Comparison of ENCODE assay signal across 8 cellular contexts in genomic region chr1:205749826-205750682, GRCh38. TPM values are rescaled to one million over a fixed set of nuclear protein-coding genes. Genes with fewer than 3 reads are reported as not detected.
DNase-seq lines count a peak whose midpoint lies in the region; ATAC-seq and TF ChIP-seq lines count a peak whose summit lies in the region.

NUCKS1 (minus strand) TSS chr1:205750182; CDS start chr1:205749973, 209 bp downstream.

- CTCF ChIA-PET in AG04450 (lab: Charles Lee) = no interaction called here
- CTCF ChIA-PET in WTC11 (lab: Charles Lee) = interaction anchor here (1.0 to 1.1 kb wide), 3 partner anchors 38 to 227 kb away, joined by 3 to 10 read pairs (median 4); no protein-coding TSS in a partner anchor

- peak within 1 kb of the TSS; percentile 88 for H3K4me3 ChIP-seq in AG04450 (ENCODE audit: low read depth, low read length)
- peak within 1 kb of the TSS; percentile 74 to 80 for H3K4me3 ChIP-seq in cardiac fibroblast (replicated peaks in 1 of 2; ENCODE audit: low read depth in 2 of 2, low read length in 2 of 2)
- H3K4me3 ChIP-seq in smooth muscle cell = peak within 1 kb of the TSS; percentile 78

- H3K9me3 ChIP-seq in AG04450 (ENCODE audit: control insufficient read depth, insufficient read depth, low read length) (no peaks in the 10 kb centered on the region), smooth muscle cell (replicated peaks; ENCODE audit: low read depth) (no peaks in the 10 kb centered on the region)

- no peaks in the 10 kb centered on the region for H3K36me3 ChIP-seq in smooth muscle cell (ENCODE audit: low read depth)

- H3K27me3 Mint-ChIP-seq in WTC11 (ENCODE audit: low read depth) = no peaks in the 10 kb centered on the region; the same call in 1 of the 2 replicates

- H3K27me3 ChIP-seq in AG04450 (ENCODE audit: control insufficient read depth, insufficient read depth, low read length) = peaks cover 2% of the 10 kb centered on the region
- peaks cover 10% of the 10 kb centered on the region for H3K27me3 ChIP-seq in smooth muscle cell (ENCODE audit: low read depth)

- H3F3A ChIP-seq in smooth muscle cell (ENCODE audit: low read depth) = no peaks in the 10 kb centered on the region

- H3K27ac ChIP-seq in AG04450 (ENCODE audit: low read depth, low read length) = peak within 1 kb of the TSS; percentile 91
- H3K27ac ChIP-seq in smooth muscle cell (ENCODE audit: low read depth) = peak within 1 kb of the TSS; percentile 84

- peaks cover 42% of the 10 kb centered on the region for H3K4me1 Mint-ChIP-seq in WTC11

- H3K4me3 Mint-ChIP-seq in WTC11 = peak within 1 kb of the TSS; percentile 97

- DNase-seq in AG04450 (ENCODE audit: low read depth, low spot score) (peak; percentile 99), NCI-H226 (peak; percentile 97), WTC11 (ENCODE audit: low spot score) (peak; percentile 99), cardiac fibroblast (ENCODE audit: low read depth in 2 of 2) (peak; percentile 100), iPS-NIHi7 (ENCODE audit: extremely low spot score) (peak; percentile 84), smooth muscle cell (lab: John Stamatoyannopoulos, UW; ENCODE audit: unreplicated experiment) (peak; percentile 87)

- POLR2A ChIA-PET in AG04450 (lab: Yijun Ruan, JAX) (interaction anchor here (0.5 to 2.1 kb wide), 10 partner anchors 10 to 1027 kb away, joined by 3 to 25 read pairs (median 5); partner anchors contain the start of gene RAB29), WTC11 (lab: Charles Lee) (interaction anchor here (0.5 to 1.5 kb wide), 7 partner anchors 10 to 118 kb away, joined by 3 to 10 read pairs (median 6); partner anchors contain the start of genes ELK4 and RAB29)

- peaks cover 11% of the 10 kb centered on the region for H3K36me3 Mint-ChIP-seq in WTC11

- H3K9ac ChIP-seq in smooth muscle cell (ENCODE audit: low read depth) = peak within 1 kb of the TSS; percentile 90

- H2AFZ ChIP-seq in smooth muscle cell (ENCODE audit: low read depth) = peak within 1 kb of the TSS; percentile 97

- peak; percentile 42 for TF ChIP-seq CTCF in AG04450 (IDR thresholded peaks at IDR 0.05; ENCODE audit: low read depth, low read length)
- no peak for TF ChIP-seq CTCF in WTC11 (IDR thresholded peaks at IDR 0.05)
- peak; percentile 15 for TF ChIP-seq CTCF in cardiac fibroblast (IDR thresholded peaks at IDR 0.05; ENCODE audit: low read depth, low read length)
- TF ChIP-seq CTCF in smooth muscle cell (IDR thresholded peaks at IDR 0.05; ENCODE audit: borderline replicate concordance, insufficient read depth, poor library complexity, severe bottlenecking) = peak; percentile 6

- H3K4me2 ChIP-seq in smooth muscle cell = peak within 1 kb of the TSS; percentile 85

- WGBS in smooth muscle cell (ENCODE audit: low lambda C conversion rate) = under 1% methylated on average over 46 of the region's 54 CpGs

- H3K27ac Mint-ChIP-seq in WTC11 = peak within 1 kb of the TSS; percentile 99

- peak; percentile 79 for ATAC-seq in GM18909 (IDR thresholded peaks at IDR 0.05; ENCODE audit: poor library complexity, unreplicated experiment)
- ATAC-seq in HG03175 (IDR thresholded peaks at IDR 0.05; ENCODE audit: unreplicated experiment) = peak; percentile 82
- ATAC-seq in WTC11 = peak; percentile 79

- H3K9me3 Mint-ChIP-seq in WTC11 = peaks cover 7% of the 10 kb centered on the region

- H3K79me2 ChIP-seq in smooth muscle cell (ENCODE audit: low read depth) = peaks cover 42% of the 10 kb centered on the region

- peaks cover 42% of the 10 kb centered on the region for H4K20me1 ChIP-seq in smooth muscle cell (ENCODE audit: low read depth)

- peaks cover 26% of the 10 kb centered on the region for H3K4me1 ChIP-seq in smooth muscle cell (ENCODE audit: low read depth)

TF ChIP-seq in WTC11, 78 proteins besides CTCF, POLR2A, EP300 and RAD21 (continues in another document):
- TF ChIP-seq NFE2L1 (CRISPR knock-in tag; IDR thresholded peaks at IDR 0.05) (no peak), SP1 (CRISPR knock-in tag; conservative IDR thresholded peaks at IDR 0.05) (peak; percentile 94), NFYB (CRISPR knock-in tag; conservative IDR thresholded peaks at IDR 0.05; ENCODE audit: low read depth) (peak; percentile 89), E2F5 (CRISPR knock-in tag; IDR thresholded peaks at IDR 0.05) (peak; percentile 32; the same call in 1 of the 2 replicates), STAT6 (CRISPR knock-in tag; conservative IDR thresholded peaks at IDR 0.05; ENCODE audit: low read depth) (no peak), MYBL2 (CRISPR knock-in tag; IDR thresholded peaks at IDR 0.05) (peak; percentile 100), MAX (CRISPR knock-in tag; IDR thresholded peaks at IDR 0.05) (peak; percentile 56; the same call in 1 of the 2 replicates), PREB (CRISPR knock-in tag; IDR thresholded peaks at IDR 0.05; ENCODE audit: borderline replicate concordance) (no peak), FOXP1 (CRISPR knock-in tag; IDR thresholded peaks at IDR 0.05; ENCODE audit: borderline replicate concordance) (0 out of 2 replicates have a peak, but pooled peaks have one; percentile 26), GABPB1 (CRISPR knock-in tag; IDR thresholded peaks at IDR 0.05) (peak; percentile 23; the same call in 1 of the 2 replicates), CREM (CRISPR knock-in tag; IDR thresholded peaks at IDR 0.05) (0 out of 2 replicates have a peak, but pooled peaks have one; percentile 73), ZNF232 (CRISPR knock-in tag; IDR thresholded peaks at IDR 0.05) (0 out of 2 replicates have a peak, but pooled peaks have one; percentile 3), HMGXB4 (CRISPR knock-in tag; IDR thresholded peaks at IDR 0.05) (peak; percentile 34; the same call in 1 of the 2 replicates), ERG (CRISPR knock-in tag; IDR thresholded peaks at IDR 0.05) (no peak)

RNA-seq across cellular contexts. Expression of gene NUCKS1, which starts in this region (rescaled TPM):
- 80.5 and 105 TPM in 2 replicates for polyA plus RNA-seq in AG04450 (2011; rRNA removed)
- polyA minus RNA-seq in AG04450 (2011; rRNA and poly(A)+ RNA removed) = 102 and 165 TPM in 2 replicates
- total RNA-seq in WTC11 (2021) = 401 to 414 TPM (median 403 TPM) in 3 replicates
- 139 and 179 TPM in 2 replicates for total RNA-seq in smooth muscle cell
- 29.1 and 30.9 TPM in 2 replicates for polyA plus RNA-seq in smooth muscle cell

Comparison
In these comparisons a context has a peak if more than half of its experiments do, and no peak if none do; other contexts are left out.
1. Peak in every context shown above with its lines: DNase-seq, ATAC-seq, H3K4me3 ChIP-seq and H3K27ac ChIP-seq.